Comparison of ENCODE assay signal across 26 cellular contexts in the genomic region with DNA sequence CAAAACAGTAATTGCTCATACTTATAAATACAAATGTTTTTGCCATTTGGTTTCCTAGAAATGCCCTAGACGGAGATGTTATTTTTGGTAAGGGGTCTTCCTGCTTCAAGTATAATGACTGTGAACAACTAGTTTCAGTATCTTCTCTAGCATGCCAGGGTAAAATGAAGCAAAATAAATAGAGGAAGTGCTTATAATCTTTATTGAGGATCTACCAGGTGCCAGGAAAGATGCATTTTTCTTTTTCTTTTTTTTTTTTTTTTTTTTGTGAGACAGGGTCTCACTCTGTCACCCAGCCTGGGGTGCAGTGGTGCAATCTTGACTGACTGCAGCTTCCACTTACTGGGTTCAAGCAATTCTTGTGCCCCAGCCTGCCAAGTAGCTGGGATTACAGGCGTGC.
"Had no signal": no experiment of that assay in that cellular context is flagged by ENCODE, and none has a peak within 500 bp of the region (broad histone marks: within the 10 kb centered on the region; RNA-seq: fewer than 3 reads in every experiment).

No MANE protein-coding gene starts in this region.

- H3K27ac Mint-ChIP-seq: activated naive CD8-positive, alpha-beta T cell treated with anti-CD3 and anti-CD28 coated beads, Interleukin-2, amount 10 ng/mL, durations not matched to agents 7 days and 5 days; natural killer cell treated with Interleukin-12 subunit alpha and Interleukin-12 subunit beta and Interleukin-15 and Interleukin-18, amount 100 ng/mL, for 72 hours; stimulated activated naive CD8-positive, alpha-beta T cell treated with anti-CD3 and anti-CD28 coated beads, Interleukin-15, Interleukin-2, amounts not matched to agents 100 ng/mL and 50 ng/mL, for 24 hours had no signal

- H3K9me3 ChIP-seq: ascending aorta, colonic mucosa, gastrocnemius medialis, lower lobe of right lung, uterus had no signal

- ATAC-seq: activated CD4-positive, CD25-positive, alpha-beta regulatory T cell treated with anti-CD3 and anti-CD28 coated beads, Interleukin-2, amount 50 U/mL, for 24 hours; gastrocnemius medialis; natural killer cell treated with Interleukin-12 subunit alpha and Interleukin-12 subunit beta and Interleukin-15 and Interleukin-18, amount 100 ng/mL, for 72 hours; right cardiac atrium had no signal

- H3K4me3 Mint-ChIP-seq: activated naive CD8-positive, alpha-beta T cell treated with anti-CD3 and anti-CD28 coated beads, Interleukin-2, amount 10 ng/mL, durations not matched to agents 7 days and 5 days; brain; natural killer cell treated with Interleukin-12 subunit alpha and Interleukin-12 subunit beta and Interleukin-15 and Interleukin-18, amount 100 ng/mL, for 72 hours; stimulated activated naive CD8-positive, alpha-beta T cell treated with anti-CD3 and anti-CD28 coated beads, Interleukin-15, Interleukin-2, amounts not matched to agents 100 ng/mL and 50 ng/mL, for 24 hours had no signal

- H3K36me3 ChIP-seq: ascending aorta, cardiac muscle cell, colonic mucosa, gastrocnemius medialis, left lung, lower lobe of right lung, thoracic aorta, uterus had no signal

- DNase-seq: activated CD4-positive, alpha-beta T cell treated with anti-CD3 and anti-CD28 coated beads for 48 hours; activated CD4-positive, alpha-beta T cell treated with anti-CD3 and anti-CD28 coated beads, Interleukin-2, amount 50 U/mL, for 48 hours; activated CD8-positive, alpha-beta memory T cell treated with anti-CD3 and anti-CD28 coated beads for 24 hours; activated effector memory CD4-positive, alpha-beta T cell treated with Interleukin-2 at 50 U/mL for 16 hours; activated naive CD4-positive, alpha-beta T cell treated with Interleukin-2 at 50 U/mL for 16 hours; activated naive CD8-positive, alpha-beta T cell treated with anti-CD3 and anti-CD28 coated beads, Interleukin-2, amount 10 ng/mL, durations not matched to agents 7 days and 5 days; cerebellar nuclear complex; colonic mucosa; dorsolateral prefrontal cortex; effector memory CD4-positive, alpha-beta T cell; gastrocnemius medialis; glutamatergic neuron; left lung; lower lobe of right lung; mesenchymal stem cell; right cardiac atrium; trophoblast cell; uterus had no signal

- FAIRE-seq: islet of Langerhans had no signal

- H3K4me3 ChIP-seq: ascending aorta, cardiac muscle cell, colonic mucosa, dorsolateral prefrontal cortex, gastrocnemius medialis, left lung, lower lobe of right lung, thoracic aorta, uterus had no signal

- H3K9me3 Mint-ChIP-seq: natural killer cell treated with Interleukin-12 subunit alpha and Interleukin-12 subunit beta and Interleukin-15 and Interleukin-18, amount 100 ng/mL, for 72 hours; stimulated activated naive CD8-positive, alpha-beta T cell treated with anti-CD3 and anti-CD28 coated beads, Interleukin-15, Interleukin-2, amounts not matched to agents 100 ng/mL and 50 ng/mL, for 24 hours had no signal

- H3K27ac ChIP-seq: ascending aorta, cardiac muscle cell, colonic mucosa, dorsolateral prefrontal cortex, gastrocnemius medialis, left lung, lower lobe of right lung, thoracic aorta, uterus had no signal
